ENCODE assay signal across 8 cellular contexts in genomic region chr21:25735221-25735894, GRCh38. TPM values are rescaled to one million over a fixed set of nuclear protein-coding genes. Genes with fewer than 3 reads are reported as not detected.
DNase-seq lines count a peak whose midpoint lies in the region; ATAC-seq, FAIRE-seq and TF ChIP-seq lines count a peak whose summit lies in the region.

No MANE protein-coding gene starts in this region.

- H2AFZ ChIP-seq in astrocyte (ENCODE audit: low read depth, low read length): peak overlapping the region; percentile 97
- H2AFZ ChIP-seq in hepatocyte: peak overlapping the region; percentile 73

- ATAC-seq in HG02840 (IDR thresholded peaks at IDR 0.05; ENCODE audit: low FRiP score, unreplicated experiment) (peak; percentile 61), aorta (ENCODE audit: low FRiP score) (peak; percentile 96)

- H3K4me2 ChIP-seq in astrocyte (ENCODE audit: low read length) (peak overlapping the region; percentile 91), hepatocyte (peak overlapping the region; percentile 77)

- peaks cover 93% of the 10 kb centered on the region for H3K79me2 ChIP-seq in astrocyte (ENCODE audit: insufficient read depth, low read length)
- peaks cover 75% of the 10 kb centered on the region for H3K79me2 ChIP-seq in hepatocyte

- no peaks in the 10 kb centered on the region for H3K9me3 Mint-ChIP-seq in astrocyte (ENCODE audit: unreplicated experiment)

- intact Hi-C loops in aorta (cut with DNase I): loop anchor here in 1 of 2 donors (10.0 kb wide), 1 partner anchor 1099 kb away; no protein-coding TSS in a partner anchor

- H3K4me3 Mint-ChIP-seq in astrocyte (ENCODE audit: unreplicated experiment): peak overlapping the region; percentile 99

- no peaks in the 10 kb centered on the region for H3K9me2 ChIP-seq in hepatocyte (replicated peaks; ENCODE audit: insufficient read depth)

- H3K4me1 ChIP-seq in astrocyte (ENCODE audit: insufficient read depth, low read length) (peaks cover 10% of the 10 kb centered on the region), hepatocyte (ENCODE audit: insufficient read depth) (peaks cover 21% of the 10 kb centered on the region), aorta (ENCODE audit: control insufficient read depth in 1 of 2, insufficient read depth in 2 of 2, low read length in 2 of 2) (no peaks in the 10 kb centered on the region)

- peaks cover 32% of the 10 kb centered on the region for H4K20me1 ChIP-seq in astrocyte (ENCODE audit: insufficient read depth, low read length)
- peaks cover 11% of the 10 kb centered on the region for H4K20me1 ChIP-seq in hepatocyte (ENCODE audit: insufficient read depth, poor library complexity, severe bottlenecking)

- H3K27me3 ChIP-seq in astrocyte (ENCODE audit: insufficient read depth, low read length): no peaks in the 10 kb centered on the region
- H3K27me3 ChIP-seq in hepatocyte: no peaks in the 10 kb centered on the region
- no peaks in the 10 kb centered on the region for H3K27me3 ChIP-seq in aorta (ENCODE audit: control insufficient read depth in 1 of 2, insufficient read depth in 2 of 2, low read length in 1 of 2)

- H3K36me3 ChIP-seq in astrocyte (ENCODE audit: insufficient read depth, low read length) (no peaks in the 10 kb centered on the region), hepatocyte (replicated peaks; ENCODE audit: insufficient read depth, low read depth) (no peaks in the 10 kb centered on the region), aorta (ENCODE audit: control insufficient read depth in 1 of 2, insufficient read depth in 2 of 2, low read length in 1 of 2) (no peaks in the 10 kb centered on the region)

- TF ChIP-seq CTCF in GM13976 (IDR thresholded peaks at IDR 0.05; ENCODE audit: borderline replicate concordance, control extremely low read depth, extremely low read depth, insufficient read depth, missing control alignments) (no peak), astrocyte (IDR thresholded peaks at IDR 0.05; ENCODE audit: insufficient read depth, low read depth, low read length) (no peak), hepatocyte (IDR thresholded peaks at IDR 0.05; ENCODE audit: poor library complexity) (no peak)

- peak overlapping the region; percentile 99 for H3K4me3 ChIP-seq in astrocyte (ENCODE audit: insufficient read depth, low read depth, low read length)
- H3K4me3 ChIP-seq in hepatocyte: peak overlapping the region; percentile 71
- peak overlapping the region; percentile 16 to 77 for H3K4me3 ChIP-seq in aorta (ENCODE audit: low read length in 2 of 2)

- no peak for FAIRE-seq in astrocyte (lab: Jason Lieb, UNC)

- in situ Hi-C loops in GM13976 (cut with MboI; ENCODE audit: low sequenced_read_pairs, unreplicated experiment): no loop called here

- under 1% methylated on average over 39 of the region's 68 CpGs for WGBS in hepatocyte (ENCODE audit: low lambda C conversion rate, missing lambda C conversion rate)
- WGBS in aorta, 2 donors: 0 to 1% methylated on average over 34 to 68 of the region's 68 CpGs

- peak overlapping the region; percentile 100 for H3K27ac Mint-ChIP-seq in astrocyte (ENCODE audit: unreplicated experiment)

- DNase-seq in GM13976 (ENCODE audit: low spot score) (peak; percentile 80), NCI-H1694 (lab: John Stamatoyannopoulos, UW) (peak; percentile 98), T-helper 22 cell (ENCODE audit: low read depth) (peak; percentile 87), astrocyte (ENCODE audit: low read depth) (peak; percentile 85), hepatocyte (ENCODE audit: low spot score) (peak; percentile 94), renal cortical epithelial cell (ENCODE audit: low read depth) (peak; percentile 52), aorta (peak; percentile 95 to 96)

- H3K27ac ChIP-seq in astrocyte (ENCODE audit: low read depth, low read length) (peak overlapping the region; percentile 100), hepatocyte (peak overlapping the region; percentile 97), aorta (ENCODE audit: low read depth in 1 of 2, low read length in 2 of 2) (peak overlapping the region; percentile 87 to 91)

- no peaks in the 10 kb centered on the region for H3K36me3 Mint-ChIP-seq in astrocyte (ENCODE audit: low read depth, unreplicated experiment)

- peaks cover 18% of the 10 kb centered on the region for H3K4me1 Mint-ChIP-seq in astrocyte (ENCODE audit: low read depth, unreplicated experiment)

- H3K9ac ChIP-seq in astrocyte (ENCODE audit: low read length): peak overlapping the region; percentile 100

- H3K27me3 Mint-ChIP-seq in astrocyte (ENCODE audit: low read depth, unreplicated experiment): no peaks in the 10 kb centered on the region

- H3K9me3 ChIP-seq in astrocyte (ENCODE audit: insufficient read depth, low read depth, low read length) (no peaks in the 10 kb centered on the region), hepatocyte (ENCODE audit: low read depth) (no peaks in the 10 kb centered on the region), aorta (ENCODE audit: control insufficient read depth, low read length) (no peaks in the 10 kb centered on the region)

RNA-seq across cellular contexts. Expression of gene GABPA, which starts 0.6 kb away (rescaled TPM):
- total RNA-seq in astrocyte (22.6 and 23.6 TPM in 2 replicates), hepatocyte (26.1 and 29.8 TPM in 2 replicates), renal cortical epithelial cell (22.4 and 27.0 TPM in 2 replicates), aorta (10 to 100 TPM; 20.3 to 32.8 TPM)
- polyA plus RNA-seq in hepatocyte (8.8 and 10.7 TPM in 2 replicates), aorta (10 to 100 TPM; 12.1 to 15.3 TPM)

RNA-seq across cellular contexts. Expression of gene ATP5PF, which starts 0.7 kb away (rescaled TPM):
- 127 and 139 TPM in 2 replicates for total RNA-seq in astrocyte
- 178 and 190 TPM in 2 replicates for total RNA-seq in hepatocyte
- 478 and 510 TPM in 2 replicates for polyA plus RNA-seq in hepatocyte
- 63.0 and 120 TPM in 2 replicates for total RNA-seq in renal cortical epithelial cell
- 10 to 100 TPM; 80.5 to 94.5 TPM for total RNA-seq in aorta
- 100 to 1,000 TPM; 259 to 735 TPM for polyA plus RNA-seq in aorta

Comparison
In these comparisons a context has a peak if more than half of its experiments do, and no peak if none do; other contexts are left out.
1. Peak in every context shown above with its lines: DNase-seq, ATAC-seq, H3K4me3 ChIP-seq and H3K27ac ChIP-seq.
2. H3K4me3 ChIP-seq: peak in every context shown above with its lines; median percentile 99 in astrocyte; 71 in hepatocyte; 46 in aorta.